ENCODE assay signal across 8 cellular contexts in the genomic region with DNA sequence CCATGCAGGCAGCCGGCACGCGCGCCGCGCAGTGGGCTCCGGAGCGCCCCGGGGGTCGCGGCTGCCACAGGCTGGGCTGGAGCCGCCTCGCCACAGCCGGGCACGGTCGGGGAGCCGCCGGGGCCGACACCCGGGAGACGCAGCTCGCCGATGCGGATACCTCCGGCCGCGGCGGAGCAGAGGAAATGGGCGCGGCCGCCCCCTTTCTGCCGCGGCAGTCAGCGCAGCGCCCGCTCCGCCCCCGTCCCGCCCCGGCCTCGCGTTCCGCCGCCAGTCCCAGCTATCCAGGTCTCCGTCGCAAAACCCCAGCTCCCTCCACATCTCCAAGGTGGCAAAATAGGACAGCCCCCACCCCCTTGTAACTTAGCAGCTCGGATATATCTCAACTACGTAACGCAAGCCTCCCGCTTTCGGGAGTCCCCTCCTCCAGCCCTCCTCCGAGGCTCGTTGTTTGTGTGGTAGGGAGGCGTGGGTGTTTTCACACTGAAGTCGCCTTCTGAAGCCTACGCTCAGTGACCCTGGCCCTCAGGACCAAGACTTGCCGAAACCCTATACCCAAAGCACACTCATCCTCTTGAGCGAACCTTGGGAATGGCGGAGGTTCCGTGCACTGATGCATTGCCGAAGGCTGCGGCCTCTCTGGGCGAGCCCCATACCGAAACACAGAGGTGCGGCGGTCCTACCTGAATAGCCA. TPM values are rescaled to one million over a fixed set of nuclear protein-coding genes. Genes with fewer than 3 reads are reported as not detected.
A peak's percentile ranks its signal among the peaks of the same experiment; 100 is the strongest.
DNase-seq lines count a peak whose midpoint lies in the region; ATAC-seq and TF ChIP-seq lines count a peak whose summit lies in the region.

A gene with protein sequence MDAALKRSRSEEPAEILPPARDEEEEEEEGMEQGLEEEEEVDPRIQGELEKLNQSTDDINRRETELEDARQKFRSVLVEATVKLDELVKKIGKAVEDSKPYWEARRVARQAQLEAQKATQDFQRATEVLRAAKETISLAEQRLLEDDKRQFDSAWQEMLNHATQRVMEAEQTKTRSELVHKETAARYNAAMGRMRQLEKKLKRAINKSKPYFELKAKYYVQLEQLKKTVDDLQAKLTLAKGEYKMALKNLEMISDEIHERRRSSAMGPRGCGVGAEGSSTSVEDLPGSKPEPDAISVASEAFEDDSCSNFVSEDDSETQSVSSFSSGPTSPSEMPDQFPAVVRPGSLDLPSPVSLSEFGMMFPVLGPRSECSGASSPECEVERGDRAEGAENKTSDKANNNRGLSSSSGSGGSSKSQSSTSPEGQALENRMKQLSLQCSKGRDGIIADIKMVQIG (minus strand): TSS at position 182 of the 694 bp plus-strand sequence. CDS start 178 bp downstream, at position 4.

- H3K4ac ChIP-seq in trophoblast cell (ENCODE audit: low read depth, low read length), result peak within 1 kb of the TSS; percentile 85

- peaks cover 10% of the 10 kb centered on the region for H3K36me3 Mint-ChIP-seq in IgD-negative memory B cell

- peak within 1 kb of the TSS; percentile 85 for H4K8ac ChIP-seq in trophoblast cell (ENCODE audit: low read depth, low read length)

- peak within 1 kb of the TSS; percentile 96 for H4K91ac ChIP-seq in trophoblast cell (ENCODE audit: low read depth, low read length)

- intact Hi-C loops in cardiac septum (cut with DNase I) (loop anchor here (1.0 to 2.0 kb wide), 2 partner anchors 46 to 64 kb away; no protein-coding TSS in a partner anchor), upper lobe of right lung (cut with DNase I) (loop anchor here (5.0 kb wide), 1 partner anchor 65 kb away; no protein-coding TSS in a partner anchor)

- H2BK5ac ChIP-seq in trophoblast cell (ENCODE audit: low read depth, low read length, poor library complexity), result peak within 1 kb of the TSS; percentile 96

- peaks cover 33% of the 10 kb centered on the region for H3K79me1 ChIP-seq in trophoblast cell (ENCODE audit: low read length)

- peak within 1 kb of the TSS; percentile 92 for H3K18ac ChIP-seq in trophoblast cell (ENCODE audit: low read length)

- peak within 1 kb of the TSS; percentile 97 for H2BK120ac ChIP-seq in trophoblast cell (ENCODE audit: insufficient read depth, low read length, poor library complexity)

- H2BK12ac ChIP-seq in trophoblast cell (ENCODE audit: low read length), result peak within 1 kb of the TSS; percentile 30

- H2AFZ ChIP-seq in trophoblast cell (ENCODE audit: insufficient read depth, low read length, poor library complexity), result peak within 1 kb of the TSS; percentile 89

- H3K14ac ChIP-seq in trophoblast cell (ENCODE audit: low read length), result peak within 1 kb of the TSS; percentile 58

- TF ChIP-seq CTCF in upper lobe of right lung (IDR thresholded peaks at IDR 0.05), result peak; percentile 71

- H2AK5ac ChIP-seq in trophoblast cell (ENCODE audit: low read length), result peak within 1 kb of the TSS; percentile 70

- no peaks in the 10 kb centered on the region for H3K9me3 ChIP-seq in adipocyte (ENCODE audit: control insufficient read depth, low read length)
- no peaks in the 10 kb centered on the region for H3K9me3 ChIP-seq in trophoblast cell (ENCODE audit: insufficient read depth, low read depth, low read length)
- no peaks in the 10 kb centered on the region for H3K9me3 ChIP-seq in upper lobe of right lung

- H3K9me3 Mint-ChIP-seq in IgD-negative memory B cell, result no peaks in the 10 kb centered on the region

- peak within 1 kb of the TSS; percentile 96 for H3K4me3 ChIP-seq in adipocyte (ENCODE audit: low read length)
- H3K4me3 ChIP-seq in trophoblast cell (ENCODE audit: low read depth, low read length), result peak within 1 kb of the TSS; percentile 94
- H3K4me3 ChIP-seq in upper lobe of right lung, result peak within 1 kb of the TSS; percentile 95

- H3K4me3 Mint-ChIP-seq in IgD-negative memory B cell, result peak within 1 kb of the TSS; percentile 92 to 99 (median 96)

- H3K27ac ChIP-seq in trophoblast cell (ENCODE audit: low read depth, low read length), result peak within 1 kb of the TSS; percentile 78
- peak within 1 kb of the TSS; percentile 85 for H3K27ac ChIP-seq in upper lobe of right lung

- H3K9ac ChIP-seq in adipocyte (ENCODE audit: low read length), result peak within 1 kb of the TSS; percentile 94
- peak within 1 kb of the TSS; percentile 86 for H3K9ac ChIP-seq in trophoblast cell (ENCODE audit: low read length)

- peak within 1 kb of the TSS; percentile 92 to 95 (median 93) for H3K27ac Mint-ChIP-seq in IgD-negative memory B cell

- H3K36me3 ChIP-seq in adipocyte (ENCODE audit: control insufficient read depth, insufficient read depth, low read length, severe bottlenecking), result no peaks in the 10 kb centered on the region
- H3K36me3 ChIP-seq in trophoblast cell (ENCODE audit: control insufficient read depth in 1 of 2, insufficient read depth in 2 of 2, low read length in 2 of 2), result peaks cover 6 to 18% of the 10 kb centered on the region in 2 experiments
- H3K36me3 ChIP-seq in upper lobe of right lung, result no peaks in the 10 kb centered on the region

- H3K27me3 Mint-ChIP-seq in IgD-negative memory B cell, result no peaks in the 10 kb centered on the region

- ATAC-seq in GM21447 (IDR thresholded peaks at IDR 0.05; ENCODE audit: unreplicated experiment) (peak; percentile 66), upper lobe of right lung (peak; percentile 96)

- peak within 1 kb of the TSS; percentile 66 for H3K4me2 ChIP-seq in trophoblast cell (ENCODE audit: low read length)

- peaks cover 45% of the 10 kb centered on the region for H3K4me1 ChIP-seq in adipocyte (ENCODE audit: control insufficient read depth, insufficient read depth, low read length)
- H3K4me1 ChIP-seq in trophoblast cell (ENCODE audit: control insufficient read depth in 1 of 2, insufficient read depth in 2 of 2, low read length in 2 of 2), result peaks cover 26 to 40% of the 10 kb centered on the region in 2 experiments
- H3K4me1 ChIP-seq in upper lobe of right lung, result peaks cover 22% of the 10 kb centered on the region

- H3K27me3 ChIP-seq in adipocyte (replicated peaks; ENCODE audit: control insufficient read depth, insufficient read depth, low read length) (no peaks in the 10 kb centered on the region), trophoblast cell (ENCODE audit: insufficient read depth, low read length) (no peaks in the 10 kb centered on the region), upper lobe of right lung (no peaks in the 10 kb centered on the region)

- DNase-seq in DMS114 treated with DMSO at 0.1 percent for 48 hours (lab: John Stamatoyannopoulos, UW; ENCODE audit: unreplicated experiment), result peak; percentile 43
- peak; percentile 63 for DNase-seq in SW480 (ENCODE audit: low spot score)
- DNase-seq in adipocyte (ENCODE audit: low read depth), result peak; percentile 93
- peak; percentile 90 for DNase-seq in cardiac septum (ENCODE audit: low spot score)
- DNase-seq in trophoblast cell, result peak; percentile 71 to 79
- peak; percentile 90 for DNase-seq in upper lobe of right lung

- peaks cover 30 to 44% (median 39%) of the 10 kb centered on the region in 3 donors for H3K4me1 Mint-ChIP-seq in IgD-negative memory B cell

- peak within 1 kb of the TSS; percentile 70 for H4K12ac ChIP-seq in trophoblast cell (ENCODE audit: low read depth, low read length)

- peaks cover 16% of the 10 kb centered on the region for H3K79me2 ChIP-seq in trophoblast cell (ENCODE audit: control insufficient read depth, insufficient read depth, low read length, poor library complexity)

- no CpG with 5 or more reads among the region's 66 CpGs for WGBS in trophoblast cell (ENCODE audit: extremely low coverage, insufficient coverage, insufficient read length)

- no peak within 1 kb of the TSS for H3K23ac ChIP-seq in trophoblast cell (ENCODE audit: low read length)

RNA-seq across cellular contexts. Expression of the gene that starts here (rescaled TPM):
- polyA plus RNA-seq in IgD-negative memory B cell, result 117 TPM
- total RNA-seq in cardiac septum (11.4 TPM), upper lobe of right lung (110 TPM)
- 163 and 169 TPM in 2 replicates for polyA plus RNA-seq in trophoblast cell (2013)

Comparison
In these comparisons a context has a peak if more than half of its experiments do, and no peak if none do; other contexts are left out.
1. Peak in every context shown above with its lines: DNase-seq, ATAC-seq, H3K4me3 ChIP-seq and H3K27ac ChIP-seq.
2. DNase-seq: peak in every context shown above with its lines; median percentile 93 in adipocyte; 90 in cardiac septum; 90 in upper lobe of right lung; 75 in trophoblast cell; 63 in SW480; 43 in DMS114 treated with DMSO at 0.1 percent for 48 hours.